2 cellular contexts compared by ENCODE assay signal in genomic region chr15:60345616-60346015, GRCh38.
A peak's percentile ranks its signal among the peaks of the same experiment; 100 is the strongest.
TF ChIP-seq lines count a peak whose summit lies in the region.

No MANE protein-coding gene starts in this region.

TF ChIP-seq in A549, 52 proteins besides CTCF, POLR2A, EP300 and RAD21 (continued from another document):
- TF ChIP-seq TFCP2L1 (CRISPR knock-in tag; IDR thresholded peaks at IDR 0.05) (0 out of 2 replicates have a peak, but pooled peaks have one; percentile 34), HMGXB4 (CRISPR knock-in tag; IDR thresholded peaks at IDR 0.05; ENCODE audit: borderline replicate concordance) (0 out of 2 replicates have a peak, but pooled peaks have one; percentile 28), FOSB (CRISPR knock-in tag; IDR thresholded peaks at IDR 0.05) (peak; percentile 90), JUNB (IDR thresholded peaks at IDR 0.05) (no peak), HOXA7 (CRISPR knock-in tag; IDR thresholded peaks at IDR 0.05) (peak; percentile 93), FOSL2 (IDR thresholded peaks at IDR 0.05) (no peak), FOSL2 (CRISPR knock-in tag; IDR thresholded peaks at IDR 0.05) (no peak), ESRRA (IDR thresholded peaks at IDR 0.05; ENCODE audit: borderline replicate concordance, low read length) (no peak), JUN (IDR thresholded peaks at IDR 0.05) (peak in 1 of 2 experiments; percentile 8; a peak in 2 of 5 replicates), MAX (IDR thresholded peaks at IDR 0.05) (no peak), HEYL (CRISPR knock-in tag; IDR thresholded peaks at IDR 0.05) (no peak), CBX2 (IDR thresholded peaks at IDR 0.05; ENCODE audit: borderline replicate concordance, low read depth) (no peak)

TF ChIP-seq in K562, 482 proteins besides CTCF, POLR2A, EP300 and RAD21 (continued from another document):
- TF ChIP-seq, protein P1, sequence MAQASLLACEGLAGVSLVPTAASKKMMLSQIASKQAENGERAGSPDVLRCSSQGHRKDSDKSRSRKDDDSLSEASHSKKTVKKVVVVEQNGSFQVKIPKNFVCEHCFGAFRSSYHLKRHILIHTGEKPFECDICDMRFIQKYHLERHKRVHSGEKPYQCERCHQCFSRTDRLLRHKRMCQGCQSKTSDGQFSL (CRISPR knock-in tag; IDR thresholded peaks at IDR 0.05) = no peak
- TF ChIP-seq, protein P1 (tag; IDR thresholded peaks at IDR 0.05) = no peak
- no peak for TF ChIP-seq ZC3H11A (IDR thresholded peaks at IDR 0.05; ENCODE audit: low read depth, low read length)
- no peak for TF ChIP-seq POLR2AphosphoS2 (IDR thresholded peaks at IDR 0.05; ENCODE audit: low read length)
- TF ChIP-seq MCM5 (IDR thresholded peaks at IDR 0.05; ENCODE audit: low read depth) = no peak
- no peak for TF ChIP-seq KDM4B (IDR thresholded peaks at IDR 0.05; ENCODE audit: borderline replicate concordance in 2 of 2, low read depth in 1 of 2)
